8 cellular contexts compared by ENCODE assay signal in the genomic region with DNA sequence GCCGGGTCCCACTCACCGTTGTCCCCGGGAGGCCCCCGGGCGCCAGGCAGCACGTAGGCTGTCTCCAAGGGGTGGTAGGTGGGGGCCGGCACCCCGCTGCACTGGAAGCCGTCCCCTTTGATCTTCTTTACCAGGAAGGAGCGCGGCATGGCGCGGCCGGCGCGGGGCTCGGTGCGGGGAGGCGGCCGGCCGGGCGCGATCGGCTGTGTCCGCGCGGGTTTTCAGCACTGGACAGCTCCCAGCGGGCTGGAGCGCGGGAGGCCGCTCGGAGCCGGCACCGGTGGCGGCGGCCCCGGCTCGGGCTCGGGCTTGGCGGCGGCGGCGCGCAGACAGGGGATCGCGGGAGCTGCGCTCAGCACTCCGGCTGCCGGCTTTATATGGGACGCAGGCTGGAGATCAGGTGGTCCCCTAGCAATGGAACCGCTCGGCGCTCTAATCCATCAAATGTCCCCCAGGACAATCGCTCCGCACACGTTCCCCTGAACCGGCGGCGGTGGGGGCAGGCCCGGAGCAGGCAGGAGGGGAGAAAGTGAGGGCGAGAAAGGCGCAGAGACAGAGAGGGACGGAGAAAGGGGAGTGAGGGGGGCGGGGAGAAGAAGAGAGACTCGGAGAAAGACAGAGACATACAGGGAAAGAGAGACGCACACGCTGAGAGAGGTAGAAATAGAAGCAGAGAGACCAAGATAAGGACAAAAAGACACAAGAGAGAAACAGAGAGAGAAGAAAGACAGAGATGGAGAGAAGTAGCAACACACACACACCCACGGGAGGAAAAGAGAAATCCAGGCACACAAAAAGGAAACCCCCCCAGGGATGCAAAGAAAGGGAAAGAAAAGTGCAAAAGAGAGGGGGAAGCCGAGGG. TPM values are rescaled to one million over a fixed set of nuclear protein-coding genes. Genes with fewer than 3 reads are reported as not detected.
DNase-seq lines count a peak whose midpoint lies in the region; ATAC-seq, FAIRE-seq and TF ChIP-seq lines count a peak whose summit lies in the region.

SCRT2 (minus strand) TSS at position 350 of the 862 bp plus-strand sequence; CDS start at position 149, 201 bp downstream.

- peak within 1 kb of the TSS in 8 of 11 experiments; percentile 34 to 63 (median 48); a peak in 16 of 22 replicates for H3K27ac ChIP-seq in BLaER1 treated with 17β-estradiol and CSF1 and Interleukin-3, amounts not matched to agents 10 nM and 100 nM

- peaks cover 0 to 5% (median 4%) of the 10 kb centered on the region in 3 donors for H3K4me1 Mint-ChIP-seq in IgD-negative memory B cell
- peaks cover 13% of the 10 kb centered on the region for H3K4me1 Mint-ChIP-seq in activated B cell treated with CpG ODN at 0.5 μM for 24 hours

- FAIRE-seq in bronchial epithelial cell (lab: Jason Lieb, UNC), result no peak

- ATAC-seq in activated B cell treated with CpG ODN at 0.5 μM for 24 hours (ENCODE audit: low read depth) (peak; percentile 58), GM18517 (IDR thresholded peaks at IDR 0.05; ENCODE audit: unreplicated experiment) (no peak), HG02610 (IDR thresholded peaks at IDR 0.05; ENCODE audit: unreplicated experiment) (no peak)

- POLR2A ChIA-PET in activated B cell treated with CpG ODN at 0.5 μM for 24 hours (lab: Charles Lee), result no interaction called here

- H4K20me1 ChIP-seq in BLaER1 treated with 17β-estradiol and CSF1 and Interleukin-3, amounts not matched to agents 10 nM and 100 nM, result peaks cover 0 to 45% (median 29%) of the 10 kb centered on the region in 11 experiments; a peak in 15 of 22 replicates

- H3K9ac ChIP-seq in BLaER1 treated with 17β-estradiol and CSF1 and Interleukin-3, amounts not matched to agents 10 nM and 100 nM, result peak within 1 kb of the TSS; percentile 13 to 65 (median 55); a peak in 19 of 22 replicates

- CTCF ChIA-PET in activated B cell treated with CpG ODN at 0.5 μM for 24 hours (lab: Charles Lee), result no interaction called here

- no peaks in the 10 kb centered on the region for H3K36me3 ChIP-seq in BLaER1 treated with 17β-estradiol and CSF1 and Interleukin-3, amounts not matched to agents 10 nM and 100 nM
- no peaks in the 10 kb centered on the region for H3K36me3 ChIP-seq in bronchial epithelial cell (ENCODE audit: control insufficient read depth, insufficient read depth, low read length)

- H3K4me3 Mint-ChIP-seq in IgD-negative memory B cell (peak within 1 kb of the TSS in 2 of 4 donors; percentile 60 to 84), activated B cell treated with CpG ODN at 0.5 μM for 24 hours (peak within 1 kb of the TSS; percentile 9)

- no peaks in the 10 kb centered on the region for H3K9me3 ChIP-seq in BLaER1 treated with 17β-estradiol and CSF1 and Interleukin-3, amounts not matched to agents 10 nM and 100 nM (replicated peaks in 1 of 11)

- H3K4me1 ChIP-seq in BLaER1 treated with 17β-estradiol and CSF1 and Interleukin-3, amounts not matched to agents 10 nM and 100 nM, result peaks cover 68 to 97% (median 85%) of the 10 kb centered on the region in 10 experiments

- H3K27ac Mint-ChIP-seq in IgD-negative memory B cell (peak within 1 kb of the TSS in 2 of 3 donors; percentile 35 to 80), activated B cell treated with CpG ODN at 0.5 μM for 24 hours (no peak within 1 kb of the TSS)

- H3K27me3 ChIP-seq in BLaER1 treated with 17β-estradiol and CSF1 and Interleukin-3, amounts not matched to agents 10 nM and 100 nM, result peaks cover 32 to 47% (median 42%) of the 10 kb centered on the region in 11 experiments
- H3K27me3 ChIP-seq in bronchial epithelial cell (ENCODE audit: control insufficient read depth, insufficient read depth, low read length), result peaks cover 38% of the 10 kb centered on the region

- H3K36me3 Mint-ChIP-seq in IgD-negative memory B cell (no peaks in the 10 kb centered on the region), activated B cell treated with CpG ODN at 0.5 μM for 24 hours (ENCODE audit: low read depth) (no peaks in the 10 kb centered on the region)

- intact Hi-C loops in activated B cell treated with CpG ODN at 0.5 μM for 24 hours (cut with micrococcal nuclease), result no loop called here

- H3K27me3 Mint-ChIP-seq in IgD-negative memory B cell, result peaks cover 60% of the 10 kb centered on the region
- H3K27me3 Mint-ChIP-seq in activated B cell treated with CpG ODN at 0.5 μM for 24 hours, result peaks cover 65% of the 10 kb centered on the region

- DNase-seq in activated B cell treated with CpG ODN at 0.5 μM for 24 hours (peak; percentile 32), bronchial epithelial cell (ENCODE audit: low read depth) (peak; percentile 22), iris pigment epithelial cell (ENCODE audit: low read depth) (peak; percentile 70)
- DNase-seq in stimulated activated CD4-positive, alpha-beta T cell treated with anti-CD3 and anti-CD28 coated beads, Interleukin-1b, Interleukin-23, amount 100 ng/mL, for 1 hour (ENCODE audit: low read depth in 2 of 2), result peak; percentile 14 to 38

- peak within 1 kb of the TSS; percentile 48 to 68 (median 56) for H3K4me3 ChIP-seq in BLaER1 treated with 17β-estradiol and CSF1 and Interleukin-3, amounts not matched to agents 10 nM and 100 nM
- H3K4me3 ChIP-seq in bronchial epithelial cell (ENCODE audit: low read depth, low read length), result no peak within 1 kb of the TSS

- TF ChIP-seq CTCF in activated B cell treated with CpG ODN at 0.5 μM for 24 hours (IDR thresholded peaks at IDR 0.05) (no peak), bronchial epithelial cell (IDR thresholded peaks at IDR 0.05; ENCODE audit: insufficient read depth, low read length, severe bottlenecking) (no peak)

- H3K4me2 ChIP-seq in BLaER1 treated with 17β-estradiol and CSF1 and Interleukin-3, amounts not matched to agents 10 nM and 100 nM, result peak within 1 kb of the TSS; percentile 93 to 100 (median 98)

- H3K9me3 Mint-ChIP-seq in IgD-negative memory B cell, result peaks cover 0 to 4% (median 0%) of the 10 kb centered on the region in 3 donors
- no peaks in the 10 kb centered on the region for H3K9me3 Mint-ChIP-seq in activated B cell treated with CpG ODN at 0.5 μM for 24 hours

RNA-seq across cellular contexts. Expression of gene SCRT2, which starts in this region (rescaled TPM):
- polyA plus RNA-seq in IgD-negative memory B cell, result not detected
- total RNA-seq in activated B cell treated with CpG ODN at 0.5 μM for 24 hours, result not detected in 2 replicates
- not detected in 2 replicates for total RNA-seq in bronchial epithelial cell

Comparison
In these comparisons a context has a peak if more than half of its experiments do, and no peak if none do; other contexts are left out.
1. Peak in DNase-seq and ATAC-seq in activated B cell treated with CpG ODN at 0.5 μM for 24 hours; RNA of the gene not detected or under 1 TPM.
2. Peak in DNase-seq in bronchial epithelial cell; RNA of the gene not detected or under 1 TPM.